13 cellular contexts compared by ENCODE assay signal in the genomic region with DNA sequence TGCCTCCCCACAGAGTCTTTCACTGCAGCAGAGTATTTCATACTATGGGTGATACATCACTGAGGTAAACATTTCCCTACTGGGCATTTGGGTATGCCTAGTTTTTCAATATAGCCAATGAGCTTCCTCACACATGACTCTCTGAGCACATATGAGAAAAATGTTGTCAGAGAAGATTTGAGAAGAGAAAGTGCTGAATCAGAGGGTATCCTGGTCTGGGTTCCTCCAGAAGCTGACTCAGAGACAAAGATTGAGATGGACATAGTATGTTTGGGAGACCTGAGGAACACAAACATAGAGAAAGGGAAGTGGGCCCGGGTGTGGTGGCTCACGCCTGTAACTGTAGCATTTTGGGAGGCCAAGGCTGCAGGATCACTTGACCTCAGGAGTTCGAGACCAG. TPM values are rescaled to one million over a fixed set of nuclear protein-coding genes. Genes with fewer than 3 reads are reported as not detected.
DNase-seq lines count a peak whose midpoint lies in the region; ATAC-seq, FAIRE-seq and TF ChIP-seq lines count a peak whose summit lies in the region.
"Had no signal": no experiment of that assay in that cellular context is flagged by ENCODE, and none has a peak within 500 bp of the region (broad histone marks: within the 10 kb centered on the region; RNA-seq: fewer than 3 reads in every experiment).

No MANE protein-coding gene starts in this region.

- TF ChIP-seq CTCF in AG04449 (IDR thresholded peaks at IDR 0.05; ENCODE audit: insufficient read depth, low read length, missing control alignments) (no peak), foreskin keratinocyte (conservative IDR thresholded peaks at IDR 0.05) (no peak)

- no peaks in the 10 kb centered on the region for H3K27me3 ChIP-seq in foreskin keratinocyte
- H3K27me3 ChIP-seq: pancreas had no signal

- peak; percentile 54 for DNase-seq in AG04449 (ENCODE audit: low read depth, low spot score)
- DNase-seq in GM12891 (ENCODE audit: insufficient read length, low spot score), result no peak
- DNase-seq in T1000 (lab: John Stamatoyannopoulos, UW), result peak; percentile 2
- DNase-seq in foreskin keratinocyte, result peak; percentile 78 to 93
- DNase-seq in OCI-M2 (lab: John Stamatoyannopoulos, UW; ENCODE audit: unreplicated experiment), result no peak
- DNase-seq in UCSD-AML1 (lab: John Stamatoyannopoulos, UW; ENCODE audit: unreplicated experiment), result no peak
- DNase-seq: activated B cell treated with CpG ODN at 0.5 μM for 24 hours, dermis blood vessel endothelial cell, pancreas had no signal

- peak; percentile 88 for ATAC-seq in foreskin keratinocyte
- no peak for ATAC-seq in HG03045 (IDR thresholded peaks at IDR 0.05; ENCODE audit: unreplicated experiment)
- no peak for ATAC-seq in GM21737 (IDR thresholded peaks at IDR 0.05; ENCODE audit: unreplicated experiment)
- ATAC-seq: Right ventricle myocardium inferior had no signal

- no peak for TF ChIP-seq POLR2A in GM12891 (IDR thresholded peaks at IDR 0.05; ENCODE audit: low read depth, low read length)

- no peaks in the 10 kb centered on the region for H3K4me1 ChIP-seq in foreskin keratinocyte

- H3K27ac ChIP-seq in foreskin keratinocyte, result no peak overlapping the region
- H3K27ac ChIP-seq: C4-2B, pancreas had no signal

- POLR2A ChIA-PET in AG04449 (lab: Yijun Ruan, JAX), result interaction anchor here (0.8 kb wide), 1 partner anchor 13 kb away, joined by 3 read pairs; a partner anchor contains a TSS

- FAIRE-seq in GM12891 (lab: Jason Lieb, UNC), result no peak
- FAIRE-seq: pancreas had no signal

- CTCF ChIA-PET in AG04449 (lab: Yijun Ruan, JAX), result interaction anchor here (0.9 to 4.7 kb wide), 5 partner anchors 10 to 125 kb away, joined by 3 to 36 read pairs (median 4); no protein-coding TSS in a partner anchor

- H3K4me3 ChIP-seq in AG04449 (ENCODE audit: low read depth, low read length), result no peak overlapping the region
- H3K4me3 ChIP-seq: pancreas had no signal

TF ChIP-seq in GM12891, 5 proteins besides CTCF, POLR2A, EP300 and RAD21:
- no peak for TF ChIP-seq POU2F2 (IDR thresholded peaks at IDR 0.05; ENCODE audit: low read depth, low read length)
- TF ChIP-seq PAX5 (IDR thresholded peaks at IDR 0.05; ENCODE audit: insufficient read depth, low read length, severe bottlenecking), result no peak
- 0 out of 2 replicates have a peak, but pooled peaks have one; percentile 23 for TF ChIP-seq SPI1 (IDR thresholded peaks at IDR 0.05; ENCODE audit: low read depth, low read length)

RNA-seq across cellular contexts. Expression of a gene that starts 12.6 kb away (rescaled TPM):
- 2.4 TPM for polyA plus RNA-seq in GM12891 (2012; ENCODE audit: low read depth, missing spikeins)
- 11.7 and 12.3 TPM in 2 replicates for total RNA-seq in foreskin keratinocyte
- 9.5 and 11.4 TPM in 2 replicates for polyA plus RNA-seq in foreskin keratinocyte

RNA-seq across cellular contexts. Expression of a gene that starts 36.0 kb away (rescaled TPM):
- polyA plus RNA-seq in GM12891 (2012; ENCODE audit: low read depth, missing spikeins), result 6.1 TPM
- total RNA-seq in foreskin keratinocyte, result 10.0 and 11.7 TPM in 2 replicates
- polyA plus RNA-seq in foreskin keratinocyte, result 11.5 and 13.0 TPM in 2 replicates

Comparison
In these comparisons a context has a peak if more than half of its experiments do, and no peak if none do; other contexts are left out.
1. DNase-seq: peak in AG04449 (single experiment), T1000 (single experiment) and foreskin keratinocyte (2 of 2); none in GM12891 (single experiment), OCI-M2 (single experiment) and UCSD-AML1 (single experiment).